Comparison of ENCODE assay signal across 16 cellular contexts in the genomic region with DNA sequence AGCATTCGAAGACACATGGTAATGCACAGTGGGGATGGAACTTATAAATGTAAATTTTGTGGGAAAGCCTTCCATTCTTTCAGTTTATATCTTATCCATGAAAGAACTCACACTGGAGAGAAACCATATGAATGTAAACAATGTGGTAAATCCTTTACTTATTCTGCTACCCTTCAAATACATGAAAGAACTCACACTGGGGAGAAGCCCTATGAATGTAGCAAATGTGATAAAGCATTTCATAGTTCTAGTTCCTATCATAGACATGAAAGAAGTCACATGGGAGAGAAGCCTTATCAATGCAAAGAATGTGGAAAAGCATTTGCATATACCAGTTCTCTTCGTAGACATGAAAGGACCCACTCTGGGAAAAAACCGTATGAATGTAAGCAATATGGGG. TPM values are rescaled to one million over a fixed set of nuclear protein-coding genes. Genes with fewer than 3 reads are reported as not detected.
DNase-seq lines count a peak whose midpoint lies in the region; ATAC-seq and TF ChIP-seq lines count a peak whose summit lies in the region.
"Had no signal": no experiment of that assay in that cellular context is flagged by ENCODE, and none has a peak within 500 bp of the region (broad histone marks: within the 10 kb centered on the region; RNA-seq: fewer than 3 reads in every experiment).

No MANE protein-coding gene starts in this region.

- WGBS in upper lobe of left lung, 2 donors: 94 to 97% methylated on average over 3 of the region's 3 CpGs

- intact Hi-C loops in OCI-LY7 (cut with micrococcal nuclease; ENCODE audit: unreplicated experiment): no loop called here
- intact Hi-C loops in CD8-positive, alpha-beta T cell (cut with DNase I, micrococcal nuclease): no loop called here

- peaks cover 0 to 56% of the 10 kb centered on the region in 2 experiments; a peak in 1 of 3 replicates for H3K36me3 ChIP-seq in HEK293 (ENCODE audit: control insufficient read depth in 2 of 2, insufficient read depth in 1 of 2, low read length in 2 of 2)
- peaks cover 87% of the 10 kb centered on the region for H3K36me3 ChIP-seq in OCI-LY7 (ENCODE audit: insufficient read depth, low read length)
- peaks cover 53% of the 10 kb centered on the region for H3K36me3 ChIP-seq in rectal smooth muscle tissue (ENCODE audit: control insufficient read depth, insufficient read depth, low read length)
- peaks cover 26 to 62% (median 48%) of the 10 kb centered on the region in 4 donors for H3K36me3 ChIP-seq in upper lobe of left lung
- H3K36me3 ChIP-seq in CD8-positive, alpha-beta T cell (ENCODE audit: insufficient read depth, low read length): peaks cover 34% of the 10 kb centered on the region

- no peaks in the 10 kb centered on the region for H3K27me3 Mint-ChIP-seq in CD8-positive, alpha-beta T cell (ENCODE audit: low read depth)
- H3K27me3 Mint-ChIP-seq: CD4-positive, alpha-beta T cell; T-helper 17 cell had no signal

- H3K9me3 Mint-ChIP-seq in CD8-positive, alpha-beta T cell: peaks cover 55% of the 10 kb centered on the region

- CTCF ChIA-PET in HEK293 (lab: Yijun Ruan, JAX) (no interaction called here), OCI-LY7 (lab: Charles Lee; ENCODE audit: unreplicated experiment) (no interaction called here)
- CTCF ChIA-PET in CD8-positive, alpha-beta T cell (lab: Charles Lee): no interaction called here

- DNase-seq in OCI-LY7 (ENCODE audit: low spot score) (no peak), coronary artery (ENCODE audit: low spot score) (no peak), upper lobe of left lung (no peak), COLO829 (ENCODE audit: low spot score) (no peak)
- no peak for DNase-seq in CD8-positive, alpha-beta T cell
- no peak for DNase-seq in stimulated activated CD4-positive, alpha-beta T cell treated with anti-CD3 and anti-CD28 coated beads, Interleukin-4, amount 100 ng/mL, for 24 hours
- DNase-seq: CD4-positive, alpha-beta T cell; KG1; NCI-H1694 treated with DMSO at 0.1 percent for 48 hours; NCI-H2107; NCI-H510A; NCI-H748 treated with DMSO at 0.1 percent for 48 hours; T-helper 17 cell had no signal

- no peak overlapping the region for H3K4me3 Mint-ChIP-seq in CD8-positive, alpha-beta T cell
- H3K4me3 Mint-ChIP-seq: CD4-positive, alpha-beta T cell; T-helper 17 cell had no signal

- no peak overlapping the region for H2AFZ ChIP-seq in OCI-LY7 (ENCODE audit: low read length)

- TF ChIP-seq POLR2A in upper lobe of left lung (IDR thresholded peaks at IDR 0.05): no peak

- H3K4me3 ChIP-seq in HEK293 (ENCODE audit: low read depth, low read length): no peak overlapping the region
- no peak overlapping the region for H3K4me3 ChIP-seq in OCI-LY7 (ENCODE audit: low read depth, low read length, poor library complexity, severe bottlenecking)
- peak overlapping the region; percentile 19 for H3K4me3 ChIP-seq in coronary artery
- peak overlapping the region; percentile 5 for H3K4me3 ChIP-seq in rectal smooth muscle tissue (ENCODE audit: low read length)
- no peak overlapping the region for H3K4me3 ChIP-seq in upper lobe of left lung
- no peak overlapping the region for H3K4me3 ChIP-seq in CD8-positive, alpha-beta T cell (ENCODE audit: low read depth, low read length)
- H3K4me3 ChIP-seq: HAP-1 had no signal

- no peaks in the 10 kb centered on the region for H3K79me2 ChIP-seq in OCI-LY7 (ENCODE audit: insufficient read depth, low read depth, low read length)

- no peaks in the 10 kb centered on the region for H3K9me2 ChIP-seq in OCI-LY7 (ENCODE audit: insufficient read depth, low read length)

- H3K27me3 ChIP-seq in rectal smooth muscle tissue (ENCODE audit: control insufficient read depth, insufficient read depth, low read length): no peaks in the 10 kb centered on the region
- no peaks in the 10 kb centered on the region for H3K27me3 ChIP-seq in upper lobe of left lung
- H3K27me3 ChIP-seq in CD8-positive, alpha-beta T cell (ENCODE audit: insufficient read depth, low read length): no peaks in the 10 kb centered on the region

- H3K27ac Mint-ChIP-seq in CD8-positive, alpha-beta T cell: no peak overlapping the region
- H3K27ac Mint-ChIP-seq: CD4-positive, alpha-beta T cell; T-helper 17 cell had no signal

- H3K9me3 ChIP-seq in HEK293 (ENCODE audit: control insufficient read depth, insufficient read depth, low read depth, low read length) (no peaks in the 10 kb centered on the region), OCI-LY7 (ENCODE audit: low read length) (peaks cover 48% of the 10 kb centered on the region), upper lobe of left lung (peaks cover 79 to 100% (median 99%) of the 10 kb centered on the region in 4 donors)
- H3K9me3 ChIP-seq in CD8-positive, alpha-beta T cell (ENCODE audit: low read length): peaks cover 60% of the 10 kb centered on the region

- H3K9ac ChIP-seq in rectal smooth muscle tissue (ENCODE audit: low read length): no peak overlapping the region

- H4K20me1 ChIP-seq in OCI-LY7 (ENCODE audit: insufficient read depth, low read length): no peaks in the 10 kb centered on the region

- TF ChIP-seq CTCF in HEK293 (tag by site-specific recombination; IDR thresholded peaks at IDR 0.05) (no peak), OCI-LY7 (conservative IDR thresholded peaks at IDR 0.05; ENCODE audit: low read length) (no peak), coronary artery (IDR thresholded peaks at IDR 0.05) (no peak), upper lobe of left lung (IDR thresholded peaks at IDR 0.05) (no peak)
- no peak for TF ChIP-seq CTCF in CD8-positive, alpha-beta T cell (IDR thresholded peaks at IDR 0.05)

- H3K27ac ChIP-seq in HEK293 (ENCODE audit: extremely low read depth, low read depth, low read length) (no peak overlapping the region), OCI-LY7 (ENCODE audit: low read depth, low read length, poor library complexity, severe bottlenecking) (no peak overlapping the region), coronary artery (no peak overlapping the region), rectal smooth muscle tissue (ENCODE audit: low read depth, low read length) (no peak overlapping the region), upper lobe of left lung (no peak overlapping the region)
- no peak overlapping the region for H3K27ac ChIP-seq in CD8-positive, alpha-beta T cell (ENCODE audit: low read depth, low read length)

- BruUV-seq in OCI-LY7 (replicated peaks; lab: Mats Ljungman, UMichigan): TSS peak; percentile 26

- no peak for TF ChIP-seq EP300 in upper lobe of left lung (IDR thresholded peaks at IDR 0.05)

- H3K4me1 ChIP-seq in HEK293 (ENCODE audit: control insufficient read depth, insufficient read depth, low read length) (no peaks in the 10 kb centered on the region), OCI-LY7 (ENCODE audit: insufficient read depth, low read length, poor library complexity, severe bottlenecking) (no peaks in the 10 kb centered on the region), rectal smooth muscle tissue (ENCODE audit: control insufficient read depth, insufficient read depth, low read length) (no peaks in the 10 kb centered on the region), upper lobe of left lung (no peaks in the 10 kb centered on the region)
- no peaks in the 10 kb centered on the region for H3K4me1 ChIP-seq in CD8-positive, alpha-beta T cell (ENCODE audit: insufficient read depth, low read length)
- H3K4me1 ChIP-seq: HAP-1 had no signal

- H3K4me2 ChIP-seq in OCI-LY7 (ENCODE audit: low read length): no peak overlapping the region

- ATAC-seq in upper lobe of left lung (ENCODE audit: low FRiP score in 2 of 2): no peak
- ATAC-seq in CD8-positive, alpha-beta T cell: no peak
- ATAC-seq: T-helper 17 cell had no signal

- H3K36me3 Mint-ChIP-seq in CD8-positive, alpha-beta T cell: peaks cover 87% of the 10 kb centered on the region

- H3K4me1 Mint-ChIP-seq in CD8-positive, alpha-beta T cell (ENCODE audit: low read depth): no peaks in the 10 kb centered on the region
- H3K4me1 Mint-ChIP-seq: T-helper 17 cell had no signal

- POLR2A ChIA-PET in HEK293 (lab: Yijun Ruan, JAX): no interaction called here
- POLR2A ChIA-PET in OCI-LY7 (lab: Charles Lee): no interaction called here
- POLR2A ChIA-PET in CD8-positive, alpha-beta T cell (lab: Charles Lee): no interaction called here

TF ChIP-seq in HEK293, 187 proteins besides CTCF, POLR2A, EP300 and RAD21:
- TF ChIP-seq SCRT1 (tag by site-specific recombination; IDR thresholded peaks at IDR 0.05; ENCODE audit: borderline replicate concordance) (no peak), ZNF248 (tag by site-specific recombination; IDR thresholded peaks at IDR 0.05) (no peak), IKZF3 (tag by site-specific recombination; IDR thresholded peaks at IDR 0.05) (no peak), ZNF266 (tag by site-specific recombination; IDR thresholded peaks at IDR 0.05; ENCODE audit: low read depth) (no peak), ZNF768 (tag by site-specific recombination; IDR thresholded peaks at IDR 0.05) (no peak), ZNF600 (tag by site-specific recombination; IDR thresholded peaks at IDR 0.05) (no peak), ZNF274 (IDR thresholded peaks at IDR 0.05; ENCODE audit: low read length) (no peak), ZNF274 (tag by site-specific recombination; IDR thresholded peaks at IDR 0.05; ENCODE audit: borderline replicate concordance) (peak; percentile 84; the same call in 1 of the 2 replicates)
TF ChIP-seq in HEK293: peak in this region for 1.

RNA-seq across cellular contexts. Expression of a gene that starts 16.2 kb away (rescaled TPM):
- total RNA-seq in OCI-LY7 (2014; rRNA removed; shearing (Covaris generic)): 2.7 and 2.8 TPM in 2 replicates
- total RNA-seq in OCI-LY7 (2022): 6.2 and 7.7 TPM in 2 replicates
- 1 to 10 TPM; 2.4 to 9.4 (median 5.9) TPM for total RNA-seq in upper lobe of left lung
- 1 to 10 TPM; 1.5 to 1.8 TPM for total RNA-seq in CD8-positive, alpha-beta T cell

RNA-seq across cellular contexts. Expression of a gene that starts 23.7 kb away (rescaled TPM):
- total RNA-seq in OCI-LY7 (2014; rRNA removed; shearing (Covaris generic)): 18.2 and 20.4 TPM in 2 replicates
- total RNA-seq in OCI-LY7 (2022): 28.2 and 28.4 TPM in 2 replicates
- 10 to 100 TPM; 10.5 to 47.1 (median 14.9) TPM for total RNA-seq in upper lobe of left lung
- 10 to 100 TPM; 10.8 to 10.9 TPM for total RNA-seq in CD8-positive, alpha-beta T cell

Comparison
In these comparisons a context has a peak if more than half of its experiments do, and no peak if none do; other contexts are left out.
1. H3K4me3 ChIP-seq: peak in coronary artery (single experiment) and rectal smooth muscle tissue (single experiment); none in HEK293 (single experiment), OCI-LY7 (single experiment), upper lobe of left lung (0 of 4) and CD8-positive, alpha-beta T cell (single experiment).